ENCODE assay signal across 11 cellular contexts in genomic region chr1:27689423-27690173, GRCh38.
A peak's percentile ranks its signal among the peaks of the same experiment; 100 is the strongest.
DNase-seq lines count a peak whose midpoint lies in the region; ATAC-seq lines count a peak whose summit lies in the region.
"Had no signal": no experiment of that assay in that cellular context is flagged by ENCODE, and none has a peak within 500 bp of the region (broad histone marks: within the 10 kb centered on the region; RNA-seq: fewer than 3 reads in every experiment).

No MANE protein-coding gene starts in this region.

- DNase-seq in EL (peak; percentile 81), islet precursor cell (peak; percentile 38), NCI-H446 treated with DMSO at 0.1 percent for 48 hours (lab: John Stamatoyannopoulos, UW) (no peak), DMS 273 (lab: John Stamatoyannopoulos, UW; ENCODE audit: unreplicated experiment) (no peak), OCI-M1 (lab: John Stamatoyannopoulos, UW) (no peak)
- DNase-seq in T-helper 2 cell treated with Interferon-gamma antibody and Interleukin-4, amounts not matched to agents 5 μg/mL and 100 μg/mL, for 36 hours (ENCODE audit: low spot score) = no peak
- DNase-seq: dermis blood vessel endothelial cell, mucosa of descending colon, NCI-H2081 treated with DMSO at 0.1 percent for 48 hours had no signal

- peaks cover 10% of the 10 kb centered on the region for H3K4me1 Mint-ChIP-seq in T-helper 2 cell treated with Interferon-gamma antibody and Interleukin-4, amounts not matched to agents 5 μg/mL and 100 μg/mL, for 36 hours (ENCODE audit: low read depth)

- no peaks in the 10 kb centered on the region for H3K36me3 Mint-ChIP-seq in T-helper 2 cell treated with Interferon-gamma antibody and Interleukin-4, amounts not matched to agents 5 μg/mL and 100 μg/mL, for 36 hours (ENCODE audit: low read depth)

- no peak overlapping the region for H3K4me3 Mint-ChIP-seq in T-helper 2 cell treated with Interferon-gamma antibody and Interleukin-4, amounts not matched to agents 5 μg/mL and 100 μg/mL, for 36 hours

- ATAC-seq in GM21367 (IDR thresholded peaks at IDR 0.05; ENCODE audit: unreplicated experiment) (peak; percentile 55), GM18511 (IDR thresholded peaks at IDR 0.05; ENCODE audit: unreplicated experiment) (no peak)
- ATAC-seq: mucosa of descending colon had no signal

- H3K27me3 Mint-ChIP-seq in T-helper 2 cell treated with Interferon-gamma antibody and Interleukin-4, amounts not matched to agents 5 μg/mL and 100 μg/mL, for 36 hours (ENCODE audit: low read depth) = peaks cover 12% of the 10 kb centered on the region

- peaks cover 7% of the 10 kb centered on the region for H3K9me3 Mint-ChIP-seq in T-helper 2 cell treated with Interferon-gamma antibody and Interleukin-4, amounts not matched to agents 5 μg/mL and 100 μg/mL, for 36 hours

- peak overlapping the region; percentile 39 for H3K27ac Mint-ChIP-seq in T-helper 2 cell treated with Interferon-gamma antibody and Interleukin-4, amounts not matched to agents 5 μg/mL and 100 μg/mL, for 36 hours

Comparison
In these comparisons a context has a peak if more than half of its experiments do, and no peak if none do; other contexts are left out.
1. DNase-seq: peak in EL (single experiment) and islet precursor cell (single experiment); none in T-helper 2 cell treated with Interferon-gamma antibody and Interleukin-4, amounts not matched to agents 5 μg/mL and 100 μg/mL, for 36 hours (single experiment), NCI-H446 treated with DMSO at 0.1 percent for 48 hours (single experiment), DMS 273 (single experiment) and OCI-M1 (single experiment).